Comparison of ENCODE assay signal across 12 cellular contexts in genomic region chr7:116527521-116527920, GRCh38. TPM values are rescaled to one million over a fixed set of nuclear protein-coding genes. Genes with fewer than 3 reads are reported as not detected.
DNase-seq lines count a peak whose midpoint lies in the region; ATAC-seq and TF ChIP-seq lines count a peak whose summit lies in the region.
"Had no signal": no experiment of that assay in that cellular context is flagged by ENCODE, and none has a peak within 500 bp of the region (broad histone marks: within the 10 kb centered on the region; RNA-seq: fewer than 3 reads in every experiment).

No MANE protein-coding gene starts in this region.

- TF ChIP-seq CTCF in breast epithelium (IDR thresholded peaks at IDR 0.05): no peak

- DNase-seq in right cardiac atrium (no peak), left cardiac atrium (no peak), breast epithelium (ENCODE audit: low spot score in 2 of 2) (no peak), NCI-H69 (lab: John Stamatoyannopoulos, UW) (no peak), HuH-7.5 (ENCODE audit: low spot score) (no peak)
- DNase-seq in activated T-cell treated with anti-CD3 and anti-CD28 coated beads, Interleukin-2, amount 50 U/mL, for 72 hours: no peak
- DNase-seq: BE2C, NCI-H1930, SHP77 had no signal

- WGBS in right cardiac atrium: 24% methylated on average over 3 of the region's 3 CpGs

- H3K4me3 ChIP-seq in right cardiac atrium (ENCODE audit: low read length) (peak overlapping the region; percentile 76), breast epithelium (peak overlapping the region; percentile 66 to 82 (median 77)), mucosa of rectum (ENCODE audit: low read length in 2 of 2) (peak overlapping the region; percentile 17 to 82)

- no peak for ATAC-seq in right cardiac atrium
- no peak for ATAC-seq in left cardiac atrium
- no peak for ATAC-seq in GM18505 (IDR thresholded peaks at IDR 0.05; ENCODE audit: unreplicated experiment)
- ATAC-seq in activated T-cell treated with anti-CD3 and anti-CD28 coated beads, Interleukin-2, amount 50 U/mL, for 72 hours (replicated peaks in 1 of 2): no peak

- H3K4me1 Mint-ChIP-seq in activated T-cell treated with anti-CD3 and anti-CD28 coated beads, Interleukin-2, amount 50 U/mL, for 72 hours (ENCODE audit: low read depth): peaks cover 29% of the 10 kb centered on the region

- peaks cover 79% of the 10 kb centered on the region for H3K27me3 Mint-ChIP-seq in activated T-cell treated with anti-CD3 and anti-CD28 coated beads, Interleukin-2, amount 50 U/mL, for 72 hours (ENCODE audit: low read depth)

- H3K27ac Mint-ChIP-seq in activated T-cell treated with anti-CD3 and anti-CD28 coated beads, Interleukin-2, amount 50 U/mL, for 72 hours: no peak overlapping the region
- H3K27ac Mint-ChIP-seq: memory B cell had no signal

- intact Hi-C loops in right cardiac atrium (cut with DNase I) (loop anchor here (5.0 to 10.0 kb wide), 7 partner anchors 47 to 265 kb away; no protein-coding TSS in a partner anchor), left cardiac atrium (cut with DNase I) (loop anchor here (5.0 to 10.0 kb wide), 4 partner anchors 55 to 273 kb away; no protein-coding TSS in a partner anchor), breast epithelium (cut with DNase I; ENCODE audit: low total_unique reads) (loop anchor here (10.0 kb wide), 1 partner anchor 57 kb away; no protein-coding TSS in a partner anchor)

- peaks cover 8% of the 10 kb centered on the region for H3K4me1 ChIP-seq in right cardiac atrium (ENCODE audit: control insufficient read depth, insufficient read depth, low read length)
- H3K4me1 ChIP-seq in breast epithelium: no peaks in the 10 kb centered on the region
- peaks cover 17 to 20% of the 10 kb centered on the region in 2 donors for H3K4me1 ChIP-seq in mucosa of rectum (ENCODE audit: control insufficient read depth in 2 of 2, insufficient read depth in 2 of 2, low read length in 2 of 2)
- H3K4me1 ChIP-seq: BE2C had no signal

- no peaks in the 10 kb centered on the region for H3K9me3 Mint-ChIP-seq in activated T-cell treated with anti-CD3 and anti-CD28 coated beads, Interleukin-2, amount 50 U/mL, for 72 hours
- H3K9me3 Mint-ChIP-seq: memory B cell had no signal

- H3K9ac ChIP-seq in mucosa of rectum (ENCODE audit: low read depth in 1 of 2, low read length in 2 of 2): no peak overlapping the region

- no peak overlapping the region for H3K4me3 Mint-ChIP-seq in activated T-cell treated with anti-CD3 and anti-CD28 coated beads, Interleukin-2, amount 50 U/mL, for 72 hours

- H3K27ac ChIP-seq in right cardiac atrium (ENCODE audit: low read length) (peak overlapping the region; percentile 92), breast epithelium (peak overlapping the region; percentile 87 to 92), mucosa of rectum (ENCODE audit: low read depth in 2 of 2, low read length in 2 of 2) (peak overlapping the region in 1 of 2 donors; percentile 55)

- H3K9me3 ChIP-seq in right cardiac atrium (ENCODE audit: control insufficient read depth, low read length) (no peaks in the 10 kb centered on the region), breast epithelium (no peaks in the 10 kb centered on the region), mucosa of rectum (ENCODE audit: control insufficient read depth in 2 of 2, low read length in 2 of 2) (no peaks in the 10 kb centered on the region)
- H3K9me3 ChIP-seq: BE2C had no signal

- TF ChIP-seq POLR2A in breast epithelium (IDR thresholded peaks at IDR 0.05) (no peak), GM18505 (IDR thresholded peaks at IDR 0.05; ENCODE audit: borderline replicate concordance, extremely low read depth, insufficient read depth, insufficient read length) (no peak)

- H3K36me3 ChIP-seq in breast epithelium (no peaks in the 10 kb centered on the region), mucosa of rectum (ENCODE audit: control insufficient read depth in 2 of 2, insufficient read depth in 2 of 2, low read length in 2 of 2) (no peaks in the 10 kb centered on the region)
- H3K36me3 ChIP-seq: BE2C had no signal

- H3K36me3 Mint-ChIP-seq in activated T-cell treated with anti-CD3 and anti-CD28 coated beads, Interleukin-2, amount 50 U/mL, for 72 hours (ENCODE audit: insufficient read depth in 2 of 2): no peaks in the 10 kb centered on the region

- H3K27me3 ChIP-seq in right cardiac atrium (ENCODE audit: control insufficient read depth, insufficient read depth): no peaks in the 10 kb centered on the region
- no peaks in the 10 kb centered on the region for H3K27me3 ChIP-seq in breast epithelium
- peaks cover 24 to 28% of the 10 kb centered on the region in 2 donors for H3K27me3 ChIP-seq in mucosa of rectum (ENCODE audit: control insufficient read depth in 2 of 2, insufficient read depth in 2 of 2, low read length in 2 of 2)

RNA-seq across cellular contexts. Expression of gene CAV1, which starts 2.7 kb away (rescaled TPM):
- total RNA-seq in right cardiac atrium (100 to 1,000 TPM; 298 to 502 (median 380) TPM), left cardiac atrium (100 to 1,000 TPM; 423 to 465 TPM), breast epithelium (100 to 1,000 TPM; 117 to 729 (median 154) TPM)
- polyA plus RNA-seq in right cardiac atrium: 269 TPM
- total RNA-seq in activated T-cell treated with anti-CD3 and anti-CD28 coated beads, Interleukin-2, amount 50 U/mL, for 72 hours: 1 to 10 TPM in 1 of 2 donors, under 1 TPM in 1; 0.25 to 2.7 TPM

RNA-seq across cellular contexts. Expression of gene CAV2, which starts 28.0 kb away (rescaled TPM):
- total RNA-seq in right cardiac atrium (100 to 1,000 TPM; 179 to 233 (median 200) TPM), left cardiac atrium (100 to 1,000 TPM; 167 to 244 TPM), breast epithelium (100 to 1,000 TPM in 1 of 3 donors, 10 to 100 TPM in 2; 63.3 to 311 (median 97.6) TPM)
- polyA plus RNA-seq in right cardiac atrium: 136 TPM
- total RNA-seq in activated T-cell treated with anti-CD3 and anti-CD28 coated beads, Interleukin-2, amount 50 U/mL, for 72 hours: not detected

Comparison
In these comparisons a context has a peak if more than half of its experiments do, and no peak if none do; other contexts are left out.
1. RNA of gene CAV1, which starts 2.7 kb away (total RNA-seq): 423 to 465 TPM in left cardiac atrium, 298 to 502 TPM in right cardiac atrium and 117 to 729 TPM in breast epithelium; 0.25 to 2.7 TPM in activated T-cell treated with anti-CD3 and anti-CD28 coated beads, Interleukin-2, amount 50 U/mL, for 72 hours; every median in the first group is over 10 times any median in the second.
2. RNA of gene CAV2, which starts 28.0 kb away (total RNA-seq): 167 to 244 TPM in left cardiac atrium, 179 to 233 TPM in right cardiac atrium and 63.3 to 311 TPM in breast epithelium; not detected in activated T-cell treated with anti-CD3 and anti-CD28 coated beads, Interleukin-2, amount 50 U/mL, for 72 hours; every median in the first group is over 10 times any median in the second.
3. Peak in every context shown above with its lines, with median percentiles within 50 percentile points of each other: H3K4me3 ChIP-seq.